Comparison of ENCODE assay signal across 8 cellular contexts in the genomic region with DNA sequence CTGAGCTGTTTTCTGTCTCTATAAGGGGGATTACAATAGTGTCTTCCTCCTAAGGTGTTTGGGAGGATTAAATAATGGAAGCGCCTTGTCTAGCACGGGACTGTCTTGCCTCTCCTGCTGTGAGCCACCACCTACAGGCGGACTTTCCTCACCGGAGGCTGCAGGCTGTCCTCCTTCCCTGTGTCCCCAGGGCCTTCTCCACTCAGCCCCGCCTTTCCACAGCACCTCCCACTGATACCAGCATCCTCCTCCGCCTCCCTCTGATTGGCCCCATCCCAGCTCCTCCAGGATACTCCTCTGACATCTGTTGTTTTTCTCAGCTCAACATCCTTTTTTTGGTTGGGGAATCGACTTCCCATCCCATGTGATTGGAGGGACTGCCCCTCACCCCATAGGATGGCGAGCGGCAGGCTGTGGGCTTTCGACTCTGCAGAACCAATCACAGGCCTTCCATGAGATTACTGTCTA. TPM values are rescaled to one million over a fixed set of nuclear protein-coding genes. Genes with fewer than 3 reads are reported as not detected.
DNase-seq lines count a peak whose midpoint lies in the region; ATAC-seq lines count a peak whose summit lies in the region.

No MANE protein-coding gene starts in this region.

- H3K27ac Mint-ChIP-seq in T-helper 2 cell treated with Interferon-gamma antibody and Interleukin-4, amounts not matched to agents 5 μg/mL and 100 μg/mL, for 36 hours, result peak overlapping the region; percentile 89
- peak overlapping the region; percentile 85 to 94 (median 90) for H3K27ac Mint-ChIP-seq in immature natural killer cell

- no peaks in the 10 kb centered on the region for H3K27me3 ChIP-seq in skeletal muscle tissue (ENCODE audit: control insufficient read depth in 3 of 3, insufficient read depth in 3 of 3, low read length in 3 of 3)

- peak overlapping the region; percentile 71 to 84 (median 78) for H3K4me3 ChIP-seq in skeletal muscle tissue (ENCODE audit: low read length in 3 of 3)

- peak overlapping the region; percentile 9 for H3K27ac ChIP-seq in skeletal muscle tissue (ENCODE audit: low read depth, low read length)

- H3K36me3 ChIP-seq in skeletal muscle tissue (ENCODE audit: control insufficient read depth in 3 of 3, insufficient read depth in 3 of 3, low read length in 3 of 3), result peaks cover 0 to 2% (median 2%) of the 10 kb centered on the region in 3 donors

- peaks cover 9 to 18% (median 13%) of the 10 kb centered on the region in 3 donors for H3K4me1 ChIP-seq in skeletal muscle tissue (ENCODE audit: control insufficient read depth in 3 of 3, insufficient read depth in 3 of 3, low read length in 3 of 3)

- H3K9me3 Mint-ChIP-seq in T-helper 2 cell treated with Interferon-gamma antibody and Interleukin-4, amounts not matched to agents 5 μg/mL and 100 μg/mL, for 36 hours, result no peaks in the 10 kb centered on the region
- H3K9me3 Mint-ChIP-seq in immature natural killer cell, result no peaks in the 10 kb centered on the region

- DNase-seq in AG20443 (ENCODE audit: low spot score) (peak; percentile 79), NCI-H1092 (lab: John Stamatoyannopoulos, UW) (peak; percentile 30), cerebellar nuclear complex (lab: John Stamatoyannopoulos, UW) (peak; percentile 79 to 87), immature natural killer cell (no peak)
- peak; percentile 44 for DNase-seq in T-helper 2 cell treated with Interferon-gamma antibody and Interleukin-4, amounts not matched to agents 5 μg/mL and 100 μg/mL, for 36 hours (ENCODE audit: low spot score)

- no peaks in the 10 kb centered on the region for H3K36me3 Mint-ChIP-seq in T-helper 2 cell treated with Interferon-gamma antibody and Interleukin-4, amounts not matched to agents 5 μg/mL and 100 μg/mL, for 36 hours (ENCODE audit: low read depth)
- no peaks in the 10 kb centered on the region for H3K36me3 Mint-ChIP-seq in immature natural killer cell

- H3K4me1 Mint-ChIP-seq in T-helper 2 cell treated with Interferon-gamma antibody and Interleukin-4, amounts not matched to agents 5 μg/mL and 100 μg/mL, for 36 hours (ENCODE audit: low read depth), result peaks cover 35% of the 10 kb centered on the region
- peaks cover 25 to 32% of the 10 kb centered on the region in 2 donors for H3K4me1 Mint-ChIP-seq in immature natural killer cell

- no peaks in the 10 kb centered on the region for H3K9me3 ChIP-seq in skeletal muscle tissue (ENCODE audit: control insufficient read depth in 3 of 3, low read length in 3 of 3)

- H3K4me3 Mint-ChIP-seq in T-helper 2 cell treated with Interferon-gamma antibody and Interleukin-4, amounts not matched to agents 5 μg/mL and 100 μg/mL, for 36 hours, result peak overlapping the region; percentile 100
- peak overlapping the region; percentile 93 to 94 (median 94) for H3K4me3 Mint-ChIP-seq in immature natural killer cell

- no peaks in the 10 kb centered on the region for H3K27me3 Mint-ChIP-seq in T-helper 2 cell treated with Interferon-gamma antibody and Interleukin-4, amounts not matched to agents 5 μg/mL and 100 μg/mL, for 36 hours (ENCODE audit: low read depth)
- H3K27me3 Mint-ChIP-seq in immature natural killer cell (ENCODE audit: low read depth in 3 of 3), result peaks cover 4 to 11% (median 8%) of the 10 kb centered on the region in 3 donors

- peak overlapping the region; percentile 6 to 70 (median 10) for H3K9ac ChIP-seq in skeletal muscle tissue (ENCODE audit: low read depth in 1 of 3, low read length in 3 of 3)

- ATAC-seq in GM18907 (IDR thresholded peaks at IDR 0.05; ENCODE audit: unreplicated experiment), result peak; percentile 12
- ATAC-seq in GM21786 (IDR thresholded peaks at IDR 0.05; ENCODE audit: unreplicated experiment), result no peak

RNA-seq across cellular contexts. Expression of gene ZDHHC12, which starts 0.9 kb away (rescaled TPM):
- polyA plus RNA-seq in immature natural killer cell, result 10 to 100 TPM; 63.7 to 76.6 (median 66.6) TPM
- 2.6 TPM for total RNA-seq in skeletal muscle tissue

RNA-seq across cellular contexts. Expression of gene PKN3, which starts 22.5 kb away (rescaled TPM):
- polyA plus RNA-seq in immature natural killer cell, result 1 to 10 TPM; 2.1 to 3.9 (median 2.9) TPM
- 2.1 TPM for total RNA-seq in skeletal muscle tissue

RNA-seq across cellular contexts. Expression of gene SET, which starts 35.8 kb away (rescaled TPM):
- 100 to 1,000 TPM; 151 to 233 (median 232) TPM for polyA plus RNA-seq in immature natural killer cell
- 336 TPM for total RNA-seq in skeletal muscle tissue

RNA-seq across cellular contexts. Expression of gene ZER1, which starts 46.9 kb away (rescaled TPM):
- polyA plus RNA-seq in immature natural killer cell, result 10 to 100 TPM; 28.5 to 51.5 (median 43.0) TPM
- total RNA-seq in skeletal muscle tissue, result 14.6 TPM

Comparison
In these comparisons a context has a peak if more than half of its experiments do, and no peak if none do; other contexts are left out.
1. DNase-seq: peak in AG20443 (single experiment), NCI-H1092 (single experiment), T-helper 2 cell treated with Interferon-gamma antibody and Interleukin-4, amounts not matched to agents 5 μg/mL and 100 μg/mL, for 36 hours (single experiment) and cerebellar nuclear complex (2 of 2); none in immature natural killer cell (0 of 3).